1 cellular context compared by ENCODE assay signal in the genomic region with DNA sequence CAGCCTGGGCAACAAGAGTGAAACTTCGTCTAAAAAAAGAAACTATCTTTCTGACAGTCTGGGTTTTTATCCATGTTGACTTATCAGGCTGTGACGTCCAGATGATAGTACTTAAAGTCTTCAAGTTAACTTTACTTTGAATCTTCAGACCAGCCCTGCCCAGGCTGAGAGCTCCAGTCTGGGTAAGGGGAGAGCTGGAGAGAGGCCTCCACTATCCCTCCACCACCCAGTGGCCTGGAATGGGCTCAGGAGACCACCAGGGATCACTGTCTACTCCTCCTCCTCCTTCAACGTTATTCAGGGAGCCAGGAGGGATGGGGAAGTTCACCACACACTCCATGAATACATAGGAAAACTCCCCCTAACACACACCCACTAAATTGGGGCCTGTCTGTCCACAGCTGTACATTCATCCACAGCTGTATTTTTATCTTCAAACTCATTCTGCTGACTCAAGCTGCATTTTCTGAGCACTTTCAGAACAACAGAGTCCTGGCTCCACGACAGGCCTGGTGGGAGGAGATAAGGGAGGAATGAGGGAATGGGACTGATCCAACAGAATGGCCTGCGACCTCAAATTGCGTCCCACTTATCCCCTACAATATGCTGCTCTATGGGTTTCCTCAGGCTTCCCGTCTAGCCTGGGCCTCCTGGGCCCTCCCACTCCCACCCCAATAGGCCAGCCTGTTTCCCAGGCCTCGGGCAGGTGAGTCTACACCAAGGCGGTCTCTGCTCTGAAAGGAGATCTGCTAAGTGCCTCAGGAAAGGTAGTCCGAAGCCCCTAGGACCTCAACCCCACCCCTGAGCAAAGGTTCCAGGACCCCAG.
TF ChIP-seq lines count a peak whose summit lies in the region.

No MANE protein-coding gene starts in this region.

TF ChIP-seq in K562, 482 proteins besides CTCF, POLR2A, EP300 and RAD21 (continued from another document and continues in another):
- TF ChIP-seq, protein P1, sequence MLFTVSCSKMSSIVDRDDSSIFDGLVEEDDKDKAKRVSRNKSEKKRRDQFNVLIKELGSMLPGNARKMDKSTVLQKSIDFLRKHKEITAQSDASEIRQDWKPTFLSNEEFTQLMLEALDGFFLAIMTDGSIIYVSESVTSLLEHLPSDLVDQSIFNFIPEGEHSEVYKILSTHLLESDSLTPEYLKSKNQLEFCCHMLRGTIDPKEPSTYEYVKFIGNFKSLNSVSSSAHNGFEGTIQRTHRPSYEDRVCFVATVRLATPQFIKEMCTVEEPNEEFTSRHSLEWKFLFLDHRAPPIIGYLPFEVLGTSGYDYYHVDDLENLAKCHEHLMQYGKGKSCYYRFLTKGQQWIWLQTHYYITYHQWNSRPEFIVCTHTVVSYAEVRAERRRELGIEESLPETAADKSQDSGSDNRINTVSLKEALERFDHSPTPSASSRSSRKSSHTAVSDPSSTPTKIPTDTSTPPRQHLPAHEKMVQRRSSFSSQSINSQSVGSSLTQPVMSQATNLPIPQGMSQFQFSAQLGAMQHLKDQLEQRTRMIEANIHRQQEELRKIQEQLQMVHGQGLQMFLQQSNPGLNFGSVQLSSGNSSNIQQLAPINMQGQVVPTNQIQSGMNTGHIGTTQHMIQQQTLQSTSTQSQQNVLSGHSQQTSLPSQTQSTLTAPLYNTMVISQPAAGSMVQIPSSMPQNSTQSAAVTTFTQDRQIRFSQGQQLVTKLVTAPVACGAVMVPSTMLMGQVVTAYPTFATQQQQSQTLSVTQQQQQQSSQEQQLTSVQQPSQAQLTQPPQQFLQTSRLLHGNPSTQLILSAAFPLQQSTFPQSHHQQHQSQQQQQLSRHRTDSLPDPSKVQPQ (CRISPR knock-in tag; IDR thresholded peaks at IDR 0.05; ENCODE audit: borderline replicate concordance), result peak; percentile 77; the same call in 1 of the 2 replicates
- TF ChIP-seq U2AF2 (optimal IDR thresholded peaks at IDR 0.05; ENCODE audit: low read depth, low read length), result no peak
- TF ChIP-seq KDM1A (IDR thresholded peaks at IDR 0.05), result peak; percentile 84 to 87
- TF ChIP-seq, protein P2, sequence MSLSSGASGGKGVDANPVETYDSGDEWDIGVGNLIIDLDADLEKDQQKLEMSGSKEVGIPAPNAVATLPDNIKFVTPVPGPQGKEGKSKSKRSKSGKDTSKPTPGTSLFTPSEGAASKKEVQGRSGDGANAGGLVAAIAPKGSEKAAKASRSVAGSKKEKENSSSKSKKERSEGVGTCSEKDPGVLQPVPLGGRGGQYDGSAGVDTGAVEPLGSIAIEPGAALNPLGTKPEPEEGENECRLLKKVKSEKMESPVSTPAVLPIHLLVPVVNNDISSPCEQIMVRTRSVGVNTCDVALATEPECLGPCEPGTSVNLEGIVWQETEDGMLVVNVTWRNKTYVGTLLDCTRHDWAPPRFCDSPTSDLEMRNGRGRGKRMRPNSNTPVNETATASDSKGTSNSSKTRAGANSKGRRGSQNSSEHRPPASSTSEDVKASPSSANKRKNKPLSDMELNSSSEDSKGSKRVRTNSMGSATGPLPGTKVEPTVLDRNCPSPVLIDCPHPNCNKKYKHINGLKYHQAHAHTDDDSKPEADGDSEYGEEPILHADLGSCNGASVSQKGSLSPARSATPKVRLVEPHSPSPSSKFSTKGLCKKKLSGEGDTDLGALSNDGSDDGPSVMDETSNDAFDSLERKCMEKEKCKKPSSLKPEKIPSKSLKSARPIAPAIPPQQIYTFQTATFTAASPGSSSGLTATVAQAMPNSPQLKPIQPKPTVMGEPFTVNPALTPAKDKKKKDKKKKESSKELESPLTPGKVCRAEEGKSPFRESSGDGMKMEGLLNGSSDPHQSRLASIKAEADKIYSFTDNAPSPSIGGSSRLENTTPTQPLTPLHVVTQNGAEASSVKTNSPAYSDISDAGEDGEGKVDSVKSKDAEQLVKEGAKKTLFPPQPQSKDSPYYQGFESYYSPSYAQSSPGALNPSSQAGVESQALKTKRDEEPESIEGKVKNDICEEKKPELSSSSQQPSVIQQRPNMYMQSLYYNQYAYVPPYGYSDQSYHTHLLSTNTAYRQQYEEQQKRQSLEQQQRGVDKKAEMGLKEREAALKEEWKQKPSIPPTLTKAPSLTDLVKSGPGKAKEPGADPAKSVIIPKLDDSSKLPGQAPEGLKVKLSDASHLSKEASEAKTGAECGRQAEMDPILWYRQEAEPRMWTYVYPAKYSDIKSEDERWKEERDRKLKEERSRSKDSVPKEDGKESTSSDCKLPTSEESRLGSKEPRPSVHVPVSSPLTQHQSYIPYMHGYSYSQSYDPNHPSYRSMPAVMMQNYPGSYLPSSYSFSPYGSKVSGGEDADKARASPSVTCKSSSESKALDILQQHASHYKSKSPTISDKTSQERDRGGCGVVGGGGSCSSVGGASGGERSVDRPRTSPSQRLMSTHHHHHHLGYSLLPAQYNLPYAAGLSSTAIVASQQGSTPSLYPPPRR (CRISPR knock-in tag; IDR thresholded peaks at IDR 0.05; ENCODE audit: borderline replicate concordance), result 0 out of 2 replicates have a peak, but pooled peaks have one; percentile 57
- TF ChIP-seq EZH2 (IDR thresholded peaks at IDR 0.05; ENCODE audit: borderline replicate concordance, low read depth, low read length), result no peak
- TF ChIP-seq ERF (CRISPR knock-in tag; IDR thresholded peaks at IDR 0.05), result peak; percentile 79; the same call in 1 of the 2 replicates
- TF ChIP-seq, protein P3, sequence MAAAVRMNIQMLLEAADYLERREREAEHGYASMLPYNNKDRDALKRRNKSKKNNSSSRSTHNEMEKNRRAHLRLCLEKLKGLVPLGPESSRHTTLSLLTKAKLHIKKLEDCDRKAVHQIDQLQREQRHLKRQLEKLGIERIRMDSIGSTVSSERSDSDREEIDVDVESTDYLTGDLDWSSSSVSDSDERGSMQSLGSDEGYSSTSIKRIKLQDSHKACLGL (CRISPR knock-in tag; IDR thresholded peaks at IDR 0.05; ENCODE audit: borderline replicate concordance, poor library complexity, severe bottlenecking), result no peak
- TF ChIP-seq ARID1B (IDR thresholded peaks at IDR 0.05), result peak; percentile 99
- TF ChIP-seq HNRNPUL1 (IDR thresholded peaks at IDR 0.05; ENCODE audit: low read length), result no peak
- TF ChIP-seq MTA2 (IDR thresholded peaks at IDR 0.05; ENCODE audit: low read depth), result peak; percentile 97
- TF ChIP-seq NFATC3 (IDR thresholded peaks at IDR 0.05), result peak; percentile 87; the same call in 1 of the 2 replicates
- TF ChIP-seq ETS2 (tag; IDR thresholded peaks at IDR 0.05; ENCODE audit: borderline replicate concordance, poor library complexity, severe bottlenecking), result no peak
- TF ChIP-seq, protein P4, sequence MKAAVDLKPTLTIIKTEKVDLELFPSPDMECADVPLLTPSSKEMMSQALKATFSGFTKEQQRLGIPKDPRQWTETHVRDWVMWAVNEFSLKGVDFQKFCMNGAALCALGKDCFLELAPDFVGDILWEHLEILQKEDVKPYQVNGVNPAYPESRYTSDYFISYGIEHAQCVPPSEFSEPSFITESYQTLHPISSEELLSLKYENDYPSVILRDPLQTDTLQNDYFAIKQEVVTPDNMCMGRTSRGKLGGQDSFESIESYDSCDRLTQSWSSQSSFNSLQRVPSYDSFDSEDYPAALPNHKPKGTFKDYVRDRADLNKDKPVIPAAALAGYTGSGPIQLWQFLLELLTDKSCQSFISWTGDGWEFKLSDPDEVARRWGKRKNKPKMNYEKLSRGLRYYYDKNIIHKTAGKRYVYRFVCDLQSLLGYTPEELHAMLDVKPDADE (conservative IDR thresholded peaks at IDR 0.05; ENCODE audit: control insufficient read depth, low read depth, low read length), result peak; percentile 85
- TF ChIP-seq, protein P5, sequence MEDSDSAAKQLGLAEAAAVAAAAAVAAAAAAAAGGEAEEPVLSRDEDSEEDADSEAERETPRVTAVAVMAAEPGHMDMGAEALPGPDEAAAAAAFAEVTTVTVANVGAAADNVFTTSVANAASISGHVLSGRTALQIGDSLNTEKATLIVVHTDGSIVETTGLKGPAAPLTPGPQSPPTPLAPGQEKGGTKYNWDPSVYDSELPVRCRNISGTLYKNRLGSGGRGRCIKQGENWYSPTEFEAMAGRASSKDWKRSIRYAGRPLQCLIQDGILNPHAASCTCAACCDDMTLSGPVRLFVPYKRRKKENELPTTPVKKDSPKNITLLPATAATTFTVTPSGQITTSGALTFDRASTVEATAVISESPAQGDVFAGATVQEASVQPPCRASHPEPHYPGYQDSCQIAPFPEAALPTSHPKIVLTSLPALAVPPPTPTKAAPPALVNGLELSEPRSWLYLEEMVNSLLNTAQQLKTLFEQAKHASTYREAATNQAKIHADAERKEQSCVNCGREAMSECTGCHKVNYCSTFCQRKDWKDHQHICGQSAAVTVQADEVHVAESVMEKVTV (CRISPR knock-in tag; IDR thresholded peaks at IDR 0.05), result 0 out of 2 replicates have a peak, but pooled peaks have one; percentile 12
- peak; percentile 91 for TF ChIP-seq MTA1 (IDR thresholded peaks at IDR 0.05; ENCODE audit: borderline replicate concordance)
- TF ChIP-seq GATAD2A (IDR thresholded peaks at IDR 0.05), result peak; percentile 47; the same call in 1 of the 2 replicates
- peak; percentile 91 for TF ChIP-seq PHB2 (IDR thresholded peaks at IDR 0.05; ENCODE audit: low read depth)
- TF ChIP-seq, protein P6, sequence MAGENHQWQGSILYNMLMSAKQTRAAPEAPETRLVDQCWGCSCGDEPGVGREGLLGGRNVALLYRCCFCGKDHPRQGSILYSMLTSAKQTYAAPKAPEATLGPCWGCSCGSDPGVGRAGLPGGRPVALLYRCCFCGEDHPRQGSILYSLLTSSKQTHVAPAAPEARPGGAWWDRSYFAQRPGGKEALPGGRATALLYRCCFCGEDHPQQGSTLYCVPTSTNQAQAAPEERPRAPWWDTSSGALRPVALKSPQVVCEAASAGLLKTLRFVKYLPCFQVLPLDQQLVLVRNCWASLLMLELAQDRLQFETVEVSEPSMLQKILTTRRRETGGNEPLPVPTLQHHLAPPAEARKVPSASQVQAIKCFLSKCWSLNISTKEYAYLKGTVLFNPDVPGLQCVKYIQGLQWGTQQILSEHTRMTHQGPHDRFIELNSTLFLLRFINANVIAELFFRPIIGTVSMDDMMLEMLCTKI (IDR thresholded peaks at IDR 0.05; ENCODE audit: partially characterized antibody), result no peak
- TF ChIP-seq, protein P7, sequence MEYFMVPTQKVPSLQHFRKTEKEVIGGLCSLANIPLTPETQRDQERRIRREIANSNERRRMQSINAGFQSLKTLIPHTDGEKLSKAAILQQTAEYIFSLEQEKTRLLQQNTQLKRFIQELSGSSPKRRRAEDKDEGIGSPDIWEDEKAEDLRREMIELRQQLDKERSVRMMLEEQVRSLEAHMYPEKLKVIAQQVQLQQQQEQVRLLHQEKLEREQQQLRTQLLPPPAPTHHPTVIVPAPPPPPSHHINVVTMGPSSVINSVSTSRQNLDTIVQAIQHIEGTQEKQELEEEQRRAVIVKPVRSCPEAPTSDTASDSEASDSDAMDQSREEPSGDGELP (CRISPR knock-in tag; IDR thresholded peaks at IDR 0.05; ENCODE audit: borderline replicate concordance), result peak; percentile 100
- TF ChIP-seq, protein P8, sequence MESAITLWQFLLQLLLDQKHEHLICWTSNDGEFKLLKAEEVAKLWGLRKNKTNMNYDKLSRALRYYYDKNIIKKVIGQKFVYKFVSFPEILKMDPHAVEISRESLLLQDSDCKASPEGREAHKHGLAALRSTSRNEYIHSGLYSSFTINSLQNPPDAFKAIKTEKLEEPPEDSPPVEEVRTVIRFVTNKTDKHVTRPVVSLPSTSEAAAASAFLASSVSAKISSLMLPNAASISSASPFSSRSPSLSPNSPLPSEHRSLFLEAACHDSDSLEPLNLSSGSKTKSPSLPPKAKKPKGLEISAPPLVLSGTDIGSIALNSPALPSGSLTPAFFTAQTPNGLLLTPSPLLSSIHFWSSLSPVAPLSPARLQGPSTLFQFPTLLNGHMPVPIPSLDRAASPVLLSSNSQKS (CRISPR knock-in tag; IDR thresholded peaks at IDR 0.05), result peak; percentile 81; the same call in 1 of the 2 replicates
- peak; percentile 79; the same call in 1 of the 2 replicates for TF ChIP-seq JUN (IDR thresholded peaks at IDR 0.05; ENCODE audit: borderline replicate concordance, low read depth, low read length)
- no peak; the same call in 1 of the 2 replicates for TF ChIP-seq JUN (CRISPR knock-in tag; IDR thresholded peaks at IDR 0.05; ENCODE audit: borderline replicate concordance)
